ENCODE assay signal across 28 cellular contexts in genomic region chr5:37789991-37790390, GRCh38. TPM values are rescaled to one million over a fixed set of nuclear protein-coding genes. Genes with fewer than 3 reads are reported as not detected.
DNase-seq lines count a peak whose midpoint lies in the region; ATAC-seq and TF ChIP-seq lines count a peak whose summit lies in the region.
"Had no signal": no experiment of that assay in that cellular context is flagged by ENCODE, and none has a peak within 500 bp of the region (broad histone marks: within the 10 kb centered on the region; RNA-seq: fewer than 3 reads in every experiment).

No MANE protein-coding gene starts in this region.

- H3K9ac ChIP-seq in IMR-90 (ENCODE audit: low read depth, low read length), result no peak overlapping the region

- in situ Hi-C loops in IMR-90 (cut with MboI; ENCODE audit: low sequenced_read_pairs), result no loop called here

- 83% methylated on average over 1 of the region's 2 CpGs; no CpG with 5 or more reads in 1 of the 2 experiments for WGBS in IMR-90 (ENCODE audit: extremely low coverage in 2 of 2, insufficient read length in 1 of 2), 2 experiments

- no peaks in the 10 kb centered on the region for H4K20me1 ChIP-seq in IMR-90 (ENCODE audit: insufficient read depth, low read length)

- no peak overlapping the region for H3K23ac ChIP-seq in IMR-90 (ENCODE audit: low read depth, low read length)

- H2AK5ac ChIP-seq in IMR-90 (ENCODE audit: low read depth, low read length), result no peak overlapping the region

- peaks cover 14 to 25% of the 10 kb centered on the region in 2 donors for H3K9me3 Mint-ChIP-seq in activated naive CD4-positive, alpha-beta T cell treated with anti-CD3 and anti-CD28 coated beads, Interleukin-2, amount 50 U/mL, for 72 hours

- H2BK15ac ChIP-seq in IMR-90 (ENCODE audit: low read depth, low read length), result no peak overlapping the region

- no peaks in the 10 kb centered on the region for H3K36me3 ChIP-seq in IMR-90 (ENCODE audit: control insufficient read depth, insufficient read depth, low read length)
- H3K36me3 ChIP-seq: adrenal gland, cardiac muscle cell, gastrocnemius medialis, lower lobe of right lung, neutrophil, spleen, thoracic aorta had no signal

- peaks cover 2% of the 10 kb centered on the region; the same call in 1 of the 2 replicates for H3K9me3 ChIP-seq in IMR-90 (ENCODE audit: control insufficient read depth, insufficient read depth, low read length)
- H3K9me3 ChIP-seq: adrenal gland, gastrocnemius medialis, lower lobe of right lung, neutrophil had no signal

- H3K9me1 ChIP-seq in IMR-90 (ENCODE audit: insufficient read depth, low read length), result peaks cover 8% of the 10 kb centered on the region; the same call in 1 of the 2 replicates

- TF ChIP-seq RAD21 in IMR-90 (IDR thresholded peaks at IDR 0.05; ENCODE audit: low read length), result no peak

- no peak overlapping the region for H3K4me2 ChIP-seq in IMR-90 (ENCODE audit: low read depth, low read length)

- TF ChIP-seq CTCF in IMR-90 (conservative IDR thresholded peaks at IDR 0.05; ENCODE audit: low read depth, low read length), result no peak
- TF ChIP-seq CTCF in choroid plexus epithelial cell (conservative IDR thresholded peaks at IDR 0.05; ENCODE audit: low read depth, low read length), result no peak
- no peak for TF ChIP-seq CTCF in RWPE1 (conservative IDR thresholded peaks at IDR 0.05; ENCODE audit: low read depth)

- H3K79me1 ChIP-seq in IMR-90 (ENCODE audit: low read depth in 1 of 2, low read length in 2 of 2), result no peaks in the 10 kb centered on the region

- no peak overlapping the region for H2AK9ac ChIP-seq in IMR-90 (replicated peaks; ENCODE audit: low read depth, low read length, poor library complexity)

- intact Hi-C loops in IMR-90 (cut with micrococcal nuclease), result no loop called here

- peak; percentile 48; the same call in 1 of the 2 replicates for ATAC-seq in IMR-90 (ENCODE audit: low read depth)
- no peak for ATAC-seq in activated naive CD4-positive, alpha-beta T cell treated with anti-CD3 and anti-CD28 coated beads, Interleukin-2, amount 50 U/mL, for 72 hours
- ATAC-seq: gastrocnemius medialis, lower lobe of right lung had no signal

- DNase-seq in EL (peak; percentile 55), IMR-90 (peak; percentile 70), choroid plexus epithelial cell (ENCODE audit: low read depth) (peak; percentile 47), myocyte (ENCODE audit: low read depth) (peak; percentile 6), RWPE1 (ENCODE audit: low spot score) (no peak), T-helper 2 cell (no peak)
- no peak for DNase-seq in activated naive CD4-positive, alpha-beta T cell treated with anti-CD3 and anti-CD28 coated beads, Interleukin-2, amount 50 U/mL, for 72 hours (ENCODE audit: low spot score in 2 of 2)
- DNase-seq: activated gamma-delta T cell treated with Interleukin-2 at 50 U/mL for 16 hours; activated T-cell treated with anti-CD3 and anti-CD28 coated beads, Interleukin-2, amount 50 U/mL, for 1 hour; adrenal gland; AML-193; CD8-positive, alpha-beta memory T cell; DMS79; gastrocnemius medialis; GOT3; lower lobe of right lung; MV-4-11; NCI-H187; NCI-H82; OCI-M1; spleen; stimulated activated CD4-positive, alpha-beta T cell treated with anti-CD3 and anti-CD28 coated beads, Interleukin-4, amount 100 ng/mL, for 1 hour; stimulated activated naive CD4-positive, alpha-beta T cell treated with Interleukin-2 at 50 U/mL for 16 hours; T-helper 1 cell had no signal

- H2BK5ac ChIP-seq in IMR-90 (ENCODE audit: low read depth, low read length, poor library complexity, severe bottlenecking), result no peak overlapping the region

- CTCF ChIA-PET in IMR-90 (lab: Yijun Ruan, JAX), result interaction anchor here (0.6 kb wide), 1 partner anchor 11 kb away, joined by 3 read pairs; no protein-coding TSS in a partner anchor
- CTCF ChIA-PET in RWPE1 (lab: Yijun Ruan, JAX), result no interaction called here

- peak overlapping the region; percentile 55; the same call in 1 of the 2 replicates for H3K18ac ChIP-seq in IMR-90 (ENCODE audit: low read depth, low read length)

- no peak overlapping the region; the same call in 1 of the 2 replicates for H4K5ac ChIP-seq in IMR-90 (ENCODE audit: low read depth, low read length)

- no peak overlapping the region for H3K4ac ChIP-seq in IMR-90 (ENCODE audit: low read depth, low read length)

- H2AFZ ChIP-seq in IMR-90 (replicated peaks; ENCODE audit: low read length, poor library complexity), result no peak overlapping the region

- H3K36me3 Mint-ChIP-seq in activated naive CD4-positive, alpha-beta T cell treated with anti-CD3 and anti-CD28 coated beads, Interleukin-2, amount 50 U/mL, for 72 hours, result peaks cover 14 to 23% of the 10 kb centered on the region in 2 donors

- no peaks in the 10 kb centered on the region for H3K27me3 ChIP-seq in IMR-90 (ENCODE audit: control insufficient read depth, insufficient read depth, low read length)
- H3K27me3 ChIP-seq: adrenal gland, cardiac muscle cell, gastrocnemius medialis, neutrophil, spleen had no signal

- H4K91ac ChIP-seq in IMR-90 (ENCODE audit: insufficient read depth, low read depth, low read length), result no peak overlapping the region

- H3K4me3 ChIP-seq in IMR-90 (ENCODE audit: insufficient read depth, low read depth, low read length) (no peak overlapping the region), choroid plexus epithelial cell (ENCODE audit: low read depth, low read length) (no peak overlapping the region)
- H3K4me3 ChIP-seq: adrenal gland, cardiac muscle cell, gastrocnemius medialis, lower lobe of right lung, spleen, thoracic aorta had no signal

- H3K4me1 ChIP-seq in IMR-90 (ENCODE audit: control insufficient read depth, insufficient read depth, low read length), result peaks cover 4% of the 10 kb centered on the region; the same call in 1 of the 2 replicates
- H3K4me1 ChIP-seq: gastrocnemius medialis, lower lobe of right lung, spleen had no signal

- POLR2A ChIA-PET in IMR-90 (lab: Charles Lee; ENCODE audit: unreplicated experiment) (no interaction called here), RWPE1 (lab: Yijun Ruan, JAX; ENCODE audit: low non-redundant PET) (no interaction called here)

- H4K8ac ChIP-seq in IMR-90 (ENCODE audit: low read depth in 2 of 2, low read length in 2 of 2), result no peak overlapping the region

- dilution Hi-C loops in IMR-90 (cut with HindIII; ENCODE audit: low sequenced_read_pairs, unreplicated experiment), result no loop called here

- H3K27ac ChIP-seq in IMR-90 (ENCODE audit: insufficient read depth, low read length), result no peak overlapping the region
- no peak overlapping the region for H3K27ac ChIP-seq in RWPE1
- H3K27ac ChIP-seq: adrenal gland, cardiac muscle cell, gastrocnemius medialis, lower lobe of right lung, neutrophil, spleen, thoracic aorta had no signal

- no peak for TF ChIP-seq POLR2A in IMR-90 (IDR thresholded peaks at IDR 0.05; ENCODE audit: low read depth, low read length)

- H2BK20ac ChIP-seq in IMR-90 (ENCODE audit: low read depth, low read length), result no peak overlapping the region

- no peak overlapping the region for H3K27ac Mint-ChIP-seq in activated naive CD4-positive, alpha-beta T cell treated with anti-CD3 and anti-CD28 coated beads, Interleukin-2, amount 50 U/mL, for 72 hours
- H3K27ac Mint-ChIP-seq: CD8-positive, alpha-beta memory T cell had no signal

- no peak overlapping the region for H3K56ac ChIP-seq in IMR-90 (ENCODE audit: extremely low read depth, insufficient read depth, low read length)

- H2BK120ac ChIP-seq in IMR-90 (ENCODE audit: low read depth, low read length), result no peak overlapping the region

- no TSS peak for BruUV-seq in IMR-90 (replicated peaks; lab: Mats Ljungman, UMichigan)

- H3K14ac ChIP-seq in IMR-90 (replicated peaks; ENCODE audit: low read depth, low read length), result no peak overlapping the region

TF ChIP-seq in IMR-90, 13 proteins besides CTCF, POLR2A, EP300 and RAD21:
- TF ChIP-seq RFX5 (IDR thresholded peaks at IDR 0.05; ENCODE audit: low read depth, low read length) (no peak), CEBPB (IDR thresholded peaks at IDR 0.05; ENCODE audit: low read depth, low read length) (peak; percentile 61)

RNA-seq across cellular contexts. Expression of gene GDNF, which starts 49.9 kb away (rescaled TPM):
- total RNA-seq in IMR-90 (2012; rRNA removed) (0.18 and 0.28 TPM in 2 replicates), myocyte (2.7 and 2.9 TPM in 2 replicates)
- polyA plus RNA-seq in IMR-90 (2012; rRNA removed), result 0.82 and 0.85 TPM in 2 replicates
- 0.35 and 0.68 TPM in 2 replicates for polyA plus RNA-seq in IMR-90 (2012; cell fraction: cytosol; rRNA removed)
- 1.6 and 3.3 TPM in 2 replicates for polyA plus RNA-seq in IMR-90 (2012; cell fraction: nucleus; rRNA removed; ENCODE audit: low replicate concordance)
- 6.4 TPM for polyA plus RNA-seq in myocyte (2012)
- not detected for total RNA-seq in activated naive CD4-positive, alpha-beta T cell treated with anti-CD3 and anti-CD28 coated beads, Interleukin-2, amount 50 U/mL, for 72 hours
- total RNA-seq: cardiac muscle cell; CD8-positive, alpha-beta memory T cell; dermis microvascular lymphatic vessel endothelial cell; lower lobe of right lung had no signal
- polyA plus RNA-seq: cardiac muscle cell; CD8-positive, alpha-beta memory T cell had no signal

Comparison
In these comparisons a context has a peak if more than half of its experiments do, and no peak if none do; other contexts are left out.
1. DNase-seq: peak in EL (single experiment), IMR-90 (single experiment), choroid plexus epithelial cell (single experiment) and myocyte (single experiment); none in RWPE1 (single experiment), activated naive CD4-positive, alpha-beta T cell treated with anti-CD3 and anti-CD28 coated beads, Interleukin-2, amount 50 U/mL, for 72 hours (0 of 2) and T-helper 2 cell (0 of 5).